In genomic region chr1:90725961-90726715, GRCh38 we compare ENCODE assay signal across 10 cellular contexts. TPM values are rescaled to one million over a fixed set of nuclear protein-coding genes. Genes with fewer than 3 reads are reported as not detected.
A peak's percentile ranks its signal among the peaks of the same experiment; 100 is the strongest.
DNase-seq lines count a peak whose midpoint lies in the region; ATAC-seq, FAIRE-seq and TF ChIP-seq lines count a peak whose summit lies in the region.
"Had no signal": no experiment of that assay in that cellular context is flagged by ENCODE, and none has a peak within 500 bp of the region (broad histone marks: within the 10 kb centered on the region; RNA-seq: fewer than 3 reads in every experiment).

No MANE protein-coding gene starts in this region.

- peak overlapping the region; percentile 42 to 87 (median 78) for H3K4me3 Mint-ChIP-seq in naive thymus-derived CD8-positive, alpha-beta T cell

- peaks cover 30 to 77% (median 65%) of the 10 kb centered on the region in 4 donors for H3K4me1 Mint-ChIP-seq in naive thymus-derived CD8-positive, alpha-beta T cell

- intact Hi-C loops in dorsolateral prefrontal cortex (cut with DNase I) = loop anchor here (10.0 kb wide), 3 partner anchors 109 to 299 kb away; partner anchors contain the start of gene ZNF644 (in 1 of the 2)
- intact Hi-C loops in kidney (cut with DNase I) = no loop called here

- POLR2A ChIA-PET in naive thymus-derived CD8-positive, alpha-beta T cell (lab: Charles Lee) = no interaction called here

- DNase-seq in dorsolateral prefrontal cortex (no peak), kidney (no peak), NCI-H2107 (lab: John Stamatoyannopoulos, UW) (no peak)
- no peak for DNase-seq in naive thymus-derived CD8-positive, alpha-beta T cell
- DNase-seq: Calu3, NCI-H2227 treated with DMSO at 0.1 percent for 48 hours had no signal

- no peaks in the 10 kb centered on the region for H3K9me3 ChIP-seq in HUES64 (ENCODE audit: insufficient read depth, low read depth, low read length)
- no peaks in the 10 kb centered on the region for H3K9me3 ChIP-seq in kidney (ENCODE audit: control insufficient read depth in 1 of 2, low read length in 2 of 2)

- 1% methylated on average over 35 of the region's 35 CpGs for WGBS in HUES64

- no peak for TF ChIP-seq CTCF in dorsolateral prefrontal cortex (IDR thresholded peaks at IDR 0.05 in 54 of 56, conservative IDR thresholded peaks at IDR 0.05 in 2 of 56; ENCODE audit: low read depth in 1 of 56, partially characterized antibody in 56 of 56)
- TF ChIP-seq CTCF in kidney (IDR thresholded peaks at IDR 0.05; ENCODE audit: borderline replicate concordance, extremely low read depth, insufficient read depth) = no peak

- H3K36me3 ChIP-seq in ACC112 (ENCODE audit: insufficient read depth, low read length) (no peaks in the 10 kb centered on the region), HUES64 (ENCODE audit: insufficient read depth, low read length) (no peaks in the 10 kb centered on the region), kidney (ENCODE audit: control insufficient read depth in 1 of 2, insufficient read depth in 2 of 2, low read length in 2 of 2) (no peaks in the 10 kb centered on the region)

- peaks cover 74 to 100% (median 83%) of the 10 kb centered on the region in 5 donors for H3K27me3 Mint-ChIP-seq in naive thymus-derived CD8-positive, alpha-beta T cell

- H3K79me2 ChIP-seq in ACC112 (ENCODE audit: control insufficient read depth, insufficient read depth, low read length, unreplicated experiment) = no peaks in the 10 kb centered on the region

- H3K27me3 ChIP-seq in ACC112 (ENCODE audit: insufficient read depth, low read length) (peaks cover 99% of the 10 kb centered on the region), HUES64 (ENCODE audit: insufficient read depth, low read length) (peaks cover 100% of the 10 kb centered on the region), dorsolateral prefrontal cortex (peaks cover 52 to 100% (median 100%) of the 10 kb centered on the region in 45 donors)

- H3K36me3 Mint-ChIP-seq in naive thymus-derived CD8-positive, alpha-beta T cell = peaks cover 16 to 54% (median 48%) of the 10 kb centered on the region in 3 donors

- no peak overlapping the region for H2AFZ ChIP-seq in ACC112 (ENCODE audit: low read length, unreplicated experiment)

- peak; percentile 40 to 46 for ATAC-seq in naive thymus-derived CD8-positive, alpha-beta T cell
- ATAC-seq in GM21737 (IDR thresholded peaks at IDR 0.05; ENCODE audit: unreplicated experiment) = no peak
- no peak for ATAC-seq in GM18867 (IDR thresholded peaks at IDR 0.05; ENCODE audit: unreplicated experiment)

- H3K4me1 ChIP-seq in ACC112 (ENCODE audit: control insufficient read depth, insufficient read depth, low read length, unreplicated experiment) (no peaks in the 10 kb centered on the region), HUES64 (ENCODE audit: insufficient read depth, low read length) (peaks cover 54% of the 10 kb centered on the region), kidney (ENCODE audit: control insufficient read depth in 1 of 2, insufficient read depth in 1 of 2, low read depth in 1 of 2, low read length in 2 of 2) (peaks cover 8 to 14% of the 10 kb centered on the region in 2 donors)

- FAIRE-seq in kidney (lab: Jason Lieb, UNC) = no peak

- peaks cover 3 to 70% (median 30%) of the 10 kb centered on the region in 9 donors for H3K9me3 Mint-ChIP-seq in naive thymus-derived CD8-positive, alpha-beta T cell

- peak overlapping the region; percentile 54; the same call in 1 of the 2 replicates for H3K4me3 ChIP-seq in ACC112 (ENCODE audit: low read depth, low read length)
- H3K4me3 ChIP-seq in HUES64 (ENCODE audit: low read length) = peak overlapping the region; percentile 43
- peak overlapping the region in 32 of 59 donors; percentile 1 to 58 (median 30) for H3K4me3 ChIP-seq in dorsolateral prefrontal cortex
- peak overlapping the region in 1 of 2 donors; percentile 13 for H3K4me3 ChIP-seq in kidney (ENCODE audit: low read length in 2 of 2)

- no peak overlapping the region for H3K27ac ChIP-seq in ACC112 (ENCODE audit: low read depth, low read length)
- H3K27ac ChIP-seq in HUES64 (ENCODE audit: low read depth, low read length) = no peak overlapping the region
- H3K27ac ChIP-seq in dorsolateral prefrontal cortex = peak overlapping the region in 1 of 59 donors; percentile 87
- H3K27ac ChIP-seq in kidney (ENCODE audit: low read depth in 2 of 2, low read length in 2 of 2) = no peak overlapping the region

- H3K9ac ChIP-seq in HUES64 (ENCODE audit: low read depth, low read length) (no peak overlapping the region), kidney (ENCODE audit: low read length in 2 of 2) (no peak overlapping the region)

- peak overlapping the region in 5 of 10 donors; percentile 0 to 89 (median 46) for H3K27ac Mint-ChIP-seq in naive thymus-derived CD8-positive, alpha-beta T cell

RNA-seq across cellular contexts. Expression of gene BARHL2, which starts 9.0 kb away (rescaled TPM):
- polyA plus RNA-seq in HUES64 (2013, experiment 1 of 2) = not detected
- not detected for polyA plus RNA-seq in HUES64 (2013, experiment 2 of 2)
- total RNA-seq in dorsolateral prefrontal cortex = under 1 TPM in 5 of 120 experiments, not detected in 115; 0.24 to 0.32 (median 0.28) TPM
- not detected for total RNA-seq in naive thymus-derived CD8-positive, alpha-beta T cell
- not detected for polyA plus RNA-seq in naive thymus-derived CD8-positive, alpha-beta T cell
- total RNA-seq in kidney = not detected
- not detected for polyA plus RNA-seq in kidney (ENCODE audit: insufficient read depth, low read depth, low replicate concordance)
- total RNA-seq: Calu3 had no signal

Comparison
In these comparisons a context has a peak if more than half of its experiments do, and no peak if none do; other contexts are left out.
1. ATAC-seq: peak in naive thymus-derived CD8-positive, alpha-beta T cell (2 of 2); none in GM21737 (single experiment) and GM18867 (single experiment).